Comparison of ENCODE assay signal across 24 cellular contexts in the genomic region with DNA sequence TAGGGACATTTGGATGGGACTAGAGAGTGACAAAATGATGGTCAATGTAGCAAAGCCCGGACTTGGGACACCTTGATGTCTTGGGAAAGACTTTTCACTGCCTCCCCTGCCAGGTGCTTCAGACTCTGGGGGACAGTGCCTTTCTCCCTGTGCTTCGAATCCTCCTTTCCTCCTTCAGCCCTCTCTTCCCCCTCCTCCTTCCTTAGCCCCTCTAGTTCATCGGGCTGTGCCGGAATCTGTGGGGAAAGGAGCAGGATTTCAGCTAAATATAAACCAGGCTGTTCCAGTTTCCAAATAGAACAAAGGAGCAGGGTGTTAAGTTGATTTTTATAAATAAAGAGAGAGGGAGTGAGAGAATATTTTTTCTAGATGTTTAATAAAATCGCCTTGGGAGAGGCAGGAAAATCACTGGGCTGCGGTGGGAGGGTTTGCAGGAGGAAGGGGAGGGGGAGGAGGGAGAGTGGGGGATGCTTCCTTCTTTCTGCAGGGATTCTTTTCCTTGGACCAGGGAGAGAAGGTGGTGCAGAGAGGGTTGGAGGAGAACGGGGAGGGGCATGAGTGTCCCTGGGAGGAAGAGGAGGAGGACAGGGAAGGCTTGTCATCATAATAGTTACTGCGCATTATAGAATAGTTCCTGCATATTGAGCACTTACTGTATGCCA. TPM values are rescaled to one million over a fixed set of nuclear protein-coding genes. Genes with fewer than 3 reads are reported as not detected.
"Had no signal": no experiment of that assay in that cellular context is flagged by ENCODE, and none has a peak within 500 bp of the region (broad histone marks: within the 10 kb centered on the region; RNA-seq: fewer than 3 reads in every experiment).

No MANE protein-coding gene starts in this region.

- H3K4me1 Mint-ChIP-seq: activated B cell treated with CpG ODN at 0.5 μM for 24 hours; activated naive CD4-positive, alpha-beta T cell treated with anti-CD3 and anti-CD28 coated beads, Interleukin-2, amount 10 ng/mL, durations not matched to agents 7 days and 5 days; naive thymus-derived CD4-positive, alpha-beta T cell had no signal

- H3K27ac Mint-ChIP-seq: activated B cell treated with CpG ODN at 0.5 μM for 24 hours; activated CD4-positive, alpha-beta memory T cell treated with anti-CD3 and anti-CD28 coated beads for 36 hours; activated naive CD4-positive, alpha-beta T cell treated with anti-CD3 and anti-CD28 coated beads, Interleukin-2, amount 10 ng/mL, durations not matched to agents 7 days and 5 days; dendritic cell treated with granulocyte-macrophage colony-stimulating factor and Interleukin-4, amounts not matched to agents 40 ng/mL and 50 ng/mL, for 4 days; naive thymus-derived CD4-positive, alpha-beta T cell; stimulated activated naive CD8-positive, alpha-beta T cell treated with anti-CD3 and anti-CD28 coated beads, Interleukin-15, Interleukin-2, amounts not matched to agents 100 ng/mL and 50 ng/mL, for 24 hours; T-helper 1 cell treated with Interleukin-12 subunit alpha and Interleukin-12 subunit beta and Interleukin-4 antibody, amounts not matched to agents 30 μg/mL and 1 μg/mL, for 36 hours had no signal

- H3K4me3 ChIP-seq: cardiac muscle cell, left ventricle myocardium inferior, pancreas, psoas muscle, tibial nerve had no signal

- DNase-seq: activated B cell treated with CpG ODN at 0.5 μM for 24 hours; activated CD4-positive, alpha-beta memory T cell treated with anti-CD3 and anti-CD28 coated beads for 36 hours; activated CD4-positive, alpha-beta T cell treated with anti-CD3 and anti-CD28 coated beads for 48 hours; activated effector memory CD4-positive, alpha-beta T cell treated with anti-CD3 and anti-CD28 coated beads, Interleukin-2, amount 50 U/mL, for 16 hours; activated naive CD4-positive, alpha-beta T cell treated with anti-CD3 and anti-CD28 coated beads, Interleukin-2, amount 10 ng/mL, durations not matched to agents 7 days and 5 days; effector memory CD4-positive, alpha-beta T cell; foreskin keratinocyte; kidney glomerular epithelial cell; left ventricle myocardium inferior; naive thymus-derived CD4-positive, alpha-beta T cell; pancreas; psoas muscle; right cardiac atrium; stimulated activated CD4-positive, alpha-beta T cell treated with anti-CD3 and anti-CD28 coated beads, Interleukin-4, amount 100 ng/mL, for 24 hours; substantia nigra; T1000 had no signal

- H3K4me3 Mint-ChIP-seq: activated B cell treated with CpG ODN at 0.5 μM for 24 hours; activated CD4-positive, alpha-beta memory T cell treated with anti-CD3 and anti-CD28 coated beads for 36 hours; activated naive CD4-positive, alpha-beta T cell treated with anti-CD3 and anti-CD28 coated beads, Interleukin-2, amount 10 ng/mL, durations not matched to agents 7 days and 5 days; dendritic cell treated with granulocyte-macrophage colony-stimulating factor and Interleukin-4, amounts not matched to agents 40 ng/mL and 50 ng/mL, for 4 days; naive thymus-derived CD4-positive, alpha-beta T cell; stimulated activated naive CD8-positive, alpha-beta T cell treated with anti-CD3 and anti-CD28 coated beads, Interleukin-15, Interleukin-2, amounts not matched to agents 100 ng/mL and 50 ng/mL, for 24 hours; T-helper 1 cell treated with Interleukin-12 subunit alpha and Interleukin-12 subunit beta and Interleukin-4 antibody, amounts not matched to agents 30 μg/mL and 1 μg/mL, for 36 hours had no signal

- H3K4me1 ChIP-seq: left ventricle myocardium inferior, pancreas, psoas muscle, tibial nerve had no signal

- H3K36me3 ChIP-seq: cardiac muscle cell, left ventricle myocardium inferior, neutrophil, pancreas, tibial nerve had no signal

- ATAC-seq: foreskin keratinocyte; naive thymus-derived CD4-positive, alpha-beta T cell; pancreas; psoas muscle; right cardiac atrium had no signal

- H3K9me3 ChIP-seq: left ventricle myocardium inferior, neutrophil, pancreas, psoas muscle, tibial nerve had no signal

- H3K36me3 Mint-ChIP-seq: activated CD4-positive, alpha-beta memory T cell treated with anti-CD3 and anti-CD28 coated beads for 36 hours; activated naive CD4-positive, alpha-beta T cell treated with anti-CD3 and anti-CD28 coated beads, Interleukin-2, amount 10 ng/mL, durations not matched to agents 7 days and 5 days had no signal

- H3K9me3 Mint-ChIP-seq: activated CD4-positive, alpha-beta memory T cell treated with anti-CD3 and anti-CD28 coated beads for 36 hours; activated naive CD4-positive, alpha-beta T cell treated with anti-CD3 and anti-CD28 coated beads, Interleukin-2, amount 10 ng/mL, durations not matched to agents 7 days and 5 days; dendritic cell treated with granulocyte-macrophage colony-stimulating factor and Interleukin-4, amounts not matched to agents 40 ng/mL and 50 ng/mL, for 4 days; stimulated activated naive CD8-positive, alpha-beta T cell treated with anti-CD3 and anti-CD28 coated beads, Interleukin-15, Interleukin-2, amounts not matched to agents 100 ng/mL and 50 ng/mL, for 24 hours; T-helper 1 cell treated with Interleukin-12 subunit alpha and Interleukin-12 subunit beta and Interleukin-4 antibody, amounts not matched to agents 30 μg/mL and 1 μg/mL, for 36 hours had no signal

- H3K27ac ChIP-seq: cardiac muscle cell, foreskin keratinocyte, left ventricle myocardium inferior, neutrophil, pancreas, psoas muscle, tibial nerve had no signal

- H3K27me3 ChIP-seq: pancreas had no signal

RNA-seq across cellular contexts. Expression of a gene that starts 21.3 kb away (rescaled TPM):
- total RNA-seq: cardiac muscle cell, chondrocyte, foreskin keratinocyte, lung microvascular endothelial cell had no signal
- polyA plus RNA-seq: cardiac muscle cell; foreskin keratinocyte; naive thymus-derived CD4-positive, alpha-beta T cell had no signal
